21 cellular contexts compared by ENCODE assay signal in the genomic region with DNA sequence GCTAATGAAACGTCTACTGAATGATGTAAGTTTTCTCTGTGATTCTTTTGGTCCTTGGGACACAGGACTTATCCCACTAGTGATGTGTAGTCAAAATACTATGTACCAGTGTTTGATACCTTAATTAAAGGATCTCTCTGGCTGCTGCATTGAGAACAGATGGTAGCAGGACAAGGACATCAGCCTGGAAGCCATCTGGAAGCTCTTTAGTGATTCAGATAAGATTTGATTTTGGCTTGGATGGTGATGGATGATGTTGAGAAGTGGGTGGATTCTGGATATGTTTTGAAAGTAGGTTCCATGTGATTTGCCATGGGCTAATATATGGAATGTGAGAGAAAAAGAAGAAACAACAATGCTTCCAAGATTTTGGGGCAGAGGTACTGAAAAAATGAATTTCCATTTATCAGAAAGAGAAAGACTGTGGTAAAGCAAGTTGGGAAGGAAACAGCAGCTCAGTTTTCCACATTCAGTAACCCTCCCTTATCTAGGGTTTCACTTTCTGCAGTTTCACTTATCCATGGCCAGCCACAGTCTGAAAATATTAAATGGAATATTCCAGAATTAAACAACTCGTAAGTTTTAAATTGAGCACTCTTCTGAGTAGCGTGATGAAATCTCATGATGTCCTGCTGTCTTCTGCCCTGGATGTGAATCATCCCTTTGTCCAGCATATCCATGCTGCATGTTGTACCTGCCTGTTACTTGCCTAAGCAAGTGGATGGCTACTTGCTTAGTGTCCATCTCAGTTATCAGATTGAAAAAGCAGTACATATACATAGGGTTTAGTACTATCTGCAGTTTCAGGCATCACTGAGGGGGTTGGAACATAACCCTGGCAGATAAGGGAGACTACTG. TPM values are rescaled to one million over a fixed set of nuclear protein-coding genes. Genes with fewer than 3 reads are reported as not detected.
A peak's percentile ranks its signal among the peaks of the same experiment; 100 is the strongest.
DNase-seq lines count a peak whose midpoint lies in the region; ATAC-seq, FAIRE-seq and TF ChIP-seq lines count a peak whose summit lies in the region.
"Had no signal": no experiment of that assay in that cellular context is flagged by ENCODE, and none has a peak within 500 bp of the region (broad histone marks: within the 10 kb centered on the region; RNA-seq: fewer than 3 reads in every experiment).

No MANE protein-coding gene starts in this region.

- DNase-seq in D721Med (ENCODE audit: insufficient read length, low spot score) (no peak), heart right ventricle (no peak), SIG-M5 (lab: John Stamatoyannopoulos, UW) (no peak), activated gamma-delta T cell treated with Interleukin-2 at 50 U/mL for 16 hours (no peak), GM23338 (ENCODE audit: low spot score) (no peak)
- DNase-seq: activated CD4-positive, alpha-beta T cell treated with anti-CD3 and anti-CD28 coated beads, Interleukin-2, amount 10 ng/mL, durations not matched to agents 7 days and 5 days; AML-193; DMS53; effector memory CD8-positive, alpha-beta T cell; NCI-H2029; NCI-H510A; posterior cingulate gyrus; small intestine; stimulated activated CD4-positive, alpha-beta T cell treated with anti-CD3 and anti-CD28 coated beads, Interleukin-4, amount 100 ng/mL, for 4 hours had no signal

- FAIRE-seq in D721Med (lab: Jason Lieb, UNC) = peak; percentile 77
- FAIRE-seq: keratinocyte, small intestine had no signal

- peaks cover 0 to 53% (median 31%) of the 10 kb centered on the region in 11 experiments; a peak in 18 of 22 replicates for H3K36me3 ChIP-seq in BLaER1 treated with 17β-estradiol and CSF1 and Interleukin-3, amounts not matched to agents 10 nM and 100 nM
- H3K36me3 ChIP-seq in heart right ventricle = no peaks in the 10 kb centered on the region
- peaks cover 3% of the 10 kb centered on the region; the same call in 1 of the 2 replicates for H3K36me3 ChIP-seq in GM23338 (ENCODE audit: insufficient read depth)
- H3K36me3 ChIP-seq: SJSA1 had no signal

- H3K9me2 ChIP-seq in GM23338 (ENCODE audit: insufficient read depth) = no peaks in the 10 kb centered on the region

- H3K79me2 ChIP-seq in GM23338 (replicated peaks; ENCODE audit: insufficient read depth) = no peaks in the 10 kb centered on the region

- H3K4me3 ChIP-seq in BLaER1 treated with 17β-estradiol and CSF1 and Interleukin-3, amounts not matched to agents 10 nM and 100 nM = no peak overlapping the region
- H3K4me3 ChIP-seq in heart right ventricle (peak overlapping the region in 1 of 10 donors; percentile 9), GM23338 (no peak overlapping the region)
- H3K4me3 ChIP-seq: SJSA1 had no signal

- H2AFZ ChIP-seq in GM23338 = no peak overlapping the region

- ATAC-seq in SK-N-SH treated with all-trans-retinoic acid at 6 μM for 48 hours (no peak; the same call in 2 of the 3 replicates), heart right ventricle (peak in 6 of 8 donors; percentile 17 to 56 (median 42)), GM23338 (no peak)
- ATAC-seq: effector memory CD8-positive, alpha-beta T cell; HCT116 had no signal

- no peak overlapping the region for H3K4me3 Mint-ChIP-seq in GM23338
- H3K4me3 Mint-ChIP-seq: activated CD4-positive, alpha-beta T cell treated with anti-CD3 and anti-CD28 coated beads, Interleukin-2, amount 10 ng/mL, durations not matched to agents 7 days and 5 days; effector memory CD8-positive, alpha-beta T cell; memory B cell; nephron had no signal

- H3F3A ChIP-seq in GM23338 (replicated peaks; ENCODE audit: low read depth) = no peaks in the 10 kb centered on the region

- peak overlapping the region in 1 of 11 experiments; percentile 13; a peak in 1 of 22 replicates for H3K27ac ChIP-seq in BLaER1 treated with 17β-estradiol and CSF1 and Interleukin-3, amounts not matched to agents 10 nM and 100 nM
- H3K27ac ChIP-seq in heart right ventricle (peak overlapping the region in 6 of 10 donors; percentile 13 to 38 (median 34)), GM23338 (ENCODE audit: low read depth) (no peak overlapping the region)
- H3K27ac ChIP-seq: SJSA1 had no signal

- H3K27me3 ChIP-seq in BLaER1 treated with 17β-estradiol and CSF1 and Interleukin-3, amounts not matched to agents 10 nM and 100 nM = no peaks in the 10 kb centered on the region
- H3K27me3 ChIP-seq in heart right ventricle (peaks cover 0 to 4% (median 0%) of the 10 kb centered on the region in 7 donors), GM23338 (ENCODE audit: insufficient read depth) (no peaks in the 10 kb centered on the region)
- H3K27me3 ChIP-seq: SJSA1 had no signal

- no peaks in the 10 kb centered on the region for H3K4me1 Mint-ChIP-seq in GM23338
- H3K4me1 Mint-ChIP-seq: nephron had no signal

- peaks cover 15 to 59% (median 35%) of the 10 kb centered on the region in 10 experiments for H3K4me1 ChIP-seq in BLaER1 treated with 17β-estradiol and CSF1 and Interleukin-3, amounts not matched to agents 10 nM and 100 nM
- peaks cover 0 to 19% (median 2%) of the 10 kb centered on the region in 9 donors for H3K4me1 ChIP-seq in heart right ventricle
- no peaks in the 10 kb centered on the region for H3K4me1 ChIP-seq in GM23338 (ENCODE audit: insufficient read depth)
- H3K4me1 ChIP-seq: SJSA1 had no signal

- peaks cover 8% of the 10 kb centered on the region; the same call in 2 of the 3 replicates for H3K36me3 Mint-ChIP-seq in GM23338 (ENCODE audit: low read depth)
- H3K36me3 Mint-ChIP-seq: memory B cell had no signal

- H3K9ac ChIP-seq in BLaER1 treated with 17β-estradiol and CSF1 and Interleukin-3, amounts not matched to agents 10 nM and 100 nM = no peak overlapping the region

- H3K9me3 ChIP-seq in BLaER1 treated with 17β-estradiol and CSF1 and Interleukin-3, amounts not matched to agents 10 nM and 100 nM (replicated peaks in 1 of 11) = peaks cover 0 to 49% (median 19%) of the 10 kb centered on the region in 11 experiments; a peak in 19 of 22 replicates
- H3K9me3 ChIP-seq in heart right ventricle = no peaks in the 10 kb centered on the region
- H3K9me3 ChIP-seq: SJSA1 had no signal

- intact Hi-C loops in heart right ventricle (cut with DNase I) = no loop called here

- no peak for TF ChIP-seq CTCF in D721Med (IDR thresholded peaks at IDR 0.05; ENCODE audit: insufficient read depth, missing control alignments)
- no peak for TF ChIP-seq CTCF in heart right ventricle (IDR thresholded peaks at IDR 0.05)
- TF ChIP-seq CTCF in GM23338 (conservative IDR thresholded peaks at IDR 0.05; ENCODE audit: low read depth in 2 of 2) = no peak

- peaks cover 2% of the 10 kb centered on the region for H3K27me3 Mint-ChIP-seq in GM23338 (ENCODE audit: insufficient read depth, low read depth, poor library complexity)
- H3K27me3 Mint-ChIP-seq: activated CD4-positive, alpha-beta T cell treated with anti-CD3 and anti-CD28 coated beads, Interleukin-2, amount 10 ng/mL, durations not matched to agents 7 days and 5 days had no signal

- H3K4me2 ChIP-seq in BLaER1 treated with 17β-estradiol and CSF1 and Interleukin-3, amounts not matched to agents 10 nM and 100 nM = peak overlapping the region in 9 of 11 experiments; percentile 21 to 47 (median 41); a peak in 16 of 22 replicates
- H3K4me2 ChIP-seq in GM23338 = no peak overlapping the region

- H3K27ac Mint-ChIP-seq in GM23338 = no peak overlapping the region
- H3K27ac Mint-ChIP-seq: effector memory CD8-positive, alpha-beta T cell; memory B cell; nephron had no signal

- 67 to 68% methylated on average over 3 of the region's 3 CpGs for WGBS in heart right ventricle, 2 donors

- peaks cover 23% of the 10 kb centered on the region for H3K9me3 Mint-ChIP-seq in GM23338
- H3K9me3 Mint-ChIP-seq: activated CD4-positive, alpha-beta T cell treated with anti-CD3 and anti-CD28 coated beads, Interleukin-2, amount 10 ng/mL, durations not matched to agents 7 days and 5 days; effector memory CD8-positive, alpha-beta T cell; memory B cell had no signal

- no peaks in the 10 kb centered on the region; a peak in 1 of 22 replicates for H4K20me1 ChIP-seq in BLaER1 treated with 17β-estradiol and CSF1 and Interleukin-3, amounts not matched to agents 10 nM and 100 nM
- no peaks in the 10 kb centered on the region for H4K20me1 ChIP-seq in GM23338 (replicated peaks; ENCODE audit: insufficient read depth)

TF ChIP-seq in SK-N-SH treated with all-trans-retinoic acid at 6 μM for 48 hours, 23 proteins besides CTCF, POLR2A, EP300 and RAD21 (continues in another document):
- no peak for TF ChIP-seq SNAI2 (CRISPR knock-in tag; IDR thresholded peaks at IDR 0.05)

RNA-seq across cellular contexts. Expression of gene CD38, which starts 15.6 kb away (rescaled TPM):
- total RNA-seq in heart right ventricle = 10 to 100 TPM in 1 of 10 donors, 1 to 10 TPM in 7, under 1 TPM in 2; 0.68 to 11.3 (median 3.3) TPM
- polyA plus RNA-seq in heart right ventricle (1 to 10 TPM; 1.3 to 3.7 TPM), GM23338 (2016; fragmentation: Nextera tagmentation; extraction: Ambion mirVana) (0.10 and 0.24 TPM in 2 replicates)
- 0.04 and 0.17 TPM in 2 replicates for total RNA-seq in GM23338 (2014; rRNA removed; shearing (Covaris generic))

Comparison
In these comparisons a context has a peak if more than half of its experiments do, and no peak if none do; other contexts are left out.
1. ATAC-seq: peak in heart right ventricle (6 of 8); none in SK-N-SH treated with all-trans-retinoic acid at 6 μM for 48 hours (single experiment) and GM23338 (single experiment).